ENCODE assay signal across 30 cellular contexts in genomic region chr6:86331889-86332288, GRCh38.
"Had no signal": no experiment of that assay in that cellular context is flagged by ENCODE, and none has a peak within 500 bp of the region (broad histone marks: within the 10 kb centered on the region; RNA-seq: fewer than 3 reads in every experiment).

No MANE protein-coding gene starts in this region.

- H3K4me3 ChIP-seq: PC-9 had no signal

- H3K27ac ChIP-seq: brain microvascular endothelial cell, PC-9, WERI-Rb-1 had no signal

- H3K36me3 Mint-ChIP-seq: activated naive CD8-positive, alpha-beta T cell treated with anti-CD3 and anti-CD28 coated beads for 36 hours had no signal

- DNase-seq: activated CD4-positive, alpha-beta T cell treated with anti-CD3 and anti-CD28 coated beads, Interleukin-2, amount 10 ng/mL, durations not matched to agents 24 days and 14 days; activated CD4-positive, alpha-beta T cell treated with anti-CD3 and anti-CD28 coated beads, Interleukin-2, amount 50 U/mL, for 4 hours; activated CD8-positive, alpha-beta T cell treated with anti-CD3 and anti-CD28 coated beads for 36 hours; activated effector memory CD4-positive, alpha-beta T cell treated with anti-CD3 and anti-CD28 coated beads, Interleukin-2, amount 50 U/mL, for 16 hours; activated naive CD4-positive, alpha-beta T cell; activated naive CD4-positive, alpha-beta T cell treated with anti-CD3 and anti-CD28 coated beads, Interleukin-2, amount 50 U/mL, for 16 hours; activated naive CD8-positive, alpha-beta T cell treated with anti-CD3 and anti-CD28 coated beads for 36 hours; activated T-cell treated with anti-CD3 and anti-CD28 coated beads, Interleukin-2, amount 50 U/mL, for 1 hour; activated T-cell treated with anti-CD3 and anti-CD28 coated beads, Interleukin-2, amount 50 U/mL, for 72 hours; amniotic stem cell; aorta; brain microvascular endothelial cell; Karpas-422; KBM-7; NCI-H146; NCI-H187; NCI-H2029 treated with DMSO at 0.1 percent for 48 hours; NCI-H2171 treated with DMSO at 0.1 percent for 48 hours; NCI-H2227 treated with DMSO at 0.1 percent for 48 hours; NCI-H446; NCI-H510A treated with DMSO at 0.1 percent for 48 hours; PC-9; Right ventricle myocardium superior; SW 1271; T-helper 1 cell; T-helper 2 cell; T-helper 9 cell; WERI-Rb-1 had no signal

- H3K4me1 Mint-ChIP-seq: activated CD4-positive, alpha-beta T cell treated with anti-CD3 and anti-CD28 coated beads, Interleukin-2, amount 10 ng/mL, durations not matched to agents 24 days and 14 days; activated naive CD8-positive, alpha-beta T cell treated with anti-CD3 and anti-CD28 coated beads for 36 hours; activated T-helper 17 cell treated with anti-CD3 and anti-CD28 coated beads, Interleukin-2, amount 50 U/mL, for 72 hours; central memory CD8-positive, alpha-beta T cell had no signal

- H2AFZ ChIP-seq: PC-9 had no signal

- H3K27me3 Mint-ChIP-seq: activated CD4-positive, alpha-beta T cell treated with anti-CD3 and anti-CD28 coated beads, Interleukin-2, amount 10 ng/mL, durations not matched to agents 24 days and 14 days; activated CD8-positive, alpha-beta T cell treated with anti-CD3 and anti-CD28 coated beads for 36 hours; activated naive CD8-positive, alpha-beta T cell treated with anti-CD3 and anti-CD28 coated beads for 36 hours; activated T-helper 17 cell treated with anti-CD3 and anti-CD28 coated beads, Interleukin-2, amount 50 U/mL, for 72 hours; central memory CD8-positive, alpha-beta T cell had no signal

- H3K27me3 ChIP-seq: brain microvascular endothelial cell had no signal

- H3K36me3 ChIP-seq: brain microvascular endothelial cell, WERI-Rb-1 had no signal

- H3K4me2 ChIP-seq: PC-9 had no signal

- H3K27ac Mint-ChIP-seq: activated CD4-positive, alpha-beta T cell treated with anti-CD3 and anti-CD28 coated beads, Interleukin-2, amount 10 ng/mL, durations not matched to agents 24 days and 14 days; activated CD8-positive, alpha-beta T cell treated with anti-CD3 and anti-CD28 coated beads for 36 hours; activated naive CD8-positive, alpha-beta T cell treated with anti-CD3 and anti-CD28 coated beads for 36 hours; activated T-cell treated with anti-CD3 and anti-CD28 coated beads, Interleukin-2, amount 50 U/mL, for 72 hours; activated T-helper 17 cell treated with anti-CD3 and anti-CD28 coated beads, Interleukin-2, amount 50 U/mL, for 72 hours had no signal

- ATAC-seq: activated CD8-positive, alpha-beta T cell treated with anti-CD3 and anti-CD28 coated beads for 36 hours; activated T-cell treated with anti-CD3 and anti-CD28 coated beads, Interleukin-2, amount 50 U/mL, for 72 hours; activated T-helper 17 cell treated with anti-CD3 and anti-CD28 coated beads, Interleukin-2, amount 50 U/mL, for 72 hours had no signal

- H3K9me3 Mint-ChIP-seq: activated naive CD8-positive, alpha-beta T cell treated with anti-CD3 and anti-CD28 coated beads for 36 hours had no signal

- H3K4me3 Mint-ChIP-seq: activated CD4-positive, alpha-beta T cell treated with anti-CD3 and anti-CD28 coated beads, Interleukin-2, amount 10 ng/mL, durations not matched to agents 24 days and 14 days; activated CD8-positive, alpha-beta T cell treated with anti-CD3 and anti-CD28 coated beads for 36 hours; activated naive CD8-positive, alpha-beta T cell treated with anti-CD3 and anti-CD28 coated beads for 36 hours; activated T-cell treated with anti-CD3 and anti-CD28 coated beads, Interleukin-2, amount 50 U/mL, for 72 hours; activated T-helper 17 cell treated with anti-CD3 and anti-CD28 coated beads, Interleukin-2, amount 50 U/mL, for 72 hours; central memory CD8-positive, alpha-beta T cell had no signal
